1 cellular context compared by ENCODE assay signal in genomic region chr7:121042899-121043298, GRCh38.
A peak's percentile ranks its signal among the peaks of the same experiment; 100 is the strongest.
TF ChIP-seq lines count a peak whose summit lies in the region.

No MANE protein-coding gene starts in this region.

TF ChIP-seq in K562, 482 proteins besides CTCF, POLR2A, EP300 and RAD21 (continued from another document):
- TF ChIP-seq, protein P1, sequence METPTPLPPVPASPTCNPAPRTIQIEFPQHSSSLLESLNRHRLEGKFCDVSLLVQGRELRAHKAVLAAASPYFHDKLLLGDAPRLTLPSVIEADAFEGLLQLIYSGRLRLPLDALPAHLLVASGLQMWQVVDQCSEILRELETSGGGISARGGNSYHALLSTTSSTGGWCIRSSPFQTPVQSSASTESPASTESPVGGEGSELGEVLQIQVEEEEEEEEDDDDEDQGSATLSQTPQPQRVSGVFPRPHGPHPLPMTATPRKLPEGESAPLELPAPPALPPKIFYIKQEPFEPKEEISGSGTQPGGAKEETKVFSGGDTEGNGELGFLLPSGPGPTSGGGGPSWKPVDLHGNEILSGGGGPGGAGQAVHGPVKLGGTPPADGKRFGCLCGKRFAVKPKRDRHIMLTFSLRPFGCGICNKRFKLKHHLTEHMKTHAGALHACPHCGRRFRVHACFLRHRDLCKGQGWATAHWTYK (CRISPR knock-in tag; IDR thresholded peaks at IDR 0.05): peak; percentile 79; the same call in 1 of the 2 replicates
- TF ChIP-seq KLF6 (CRISPR knock-in tag; IDR thresholded peaks at IDR 0.05; ENCODE audit: borderline replicate concordance) (no peak; the same call in 1 of the 2 replicates), ZNF239 (CRISPR knock-in tag; IDR thresholded peaks at IDR 0.05) (peak; percentile 31; the same call in 1 of the 2 replicates), PTTG1 (tag; IDR thresholded peaks at IDR 0.05; ENCODE audit: low read depth) (0 out of 2 replicates have a peak, but pooled peaks have one; percentile 28), ZNF316 (IDR thresholded peaks at IDR 0.05) (peak; percentile 67; the same call in 1 of the 2 replicates), ZSCAN29 (IDR thresholded peaks at IDR 0.05) (no peak), ZNF143 (CRISPR knock-in tag; IDR thresholded peaks at IDR 0.05) (no peak), CBX8 (IDR thresholded peaks at IDR 0.05; ENCODE audit: borderline replicate concordance, extremely low read depth, low read depth, low read length, poor library complexity, severe bottlenecking) (no peak), MAFF (IDR thresholded peaks at IDR 0.05; ENCODE audit: low read length) (peak; percentile 18; the same call in 1 of the 2 replicates), ZNF764 (CRISPR knock-in tag; IDR thresholded peaks at IDR 0.05; ENCODE audit: low read depth) (no peak), CREB1 (IDR thresholded peaks at IDR 0.05) (no peak), CREB1 (CRISPR knock-in tag; IDR thresholded peaks at IDR 0.05) (no peak), ZNF174 (CRISPR knock-in tag; IDR thresholded peaks at IDR 0.05) (no peak)
